1 cellular context compared by ENCODE assay signal in the genomic region with DNA sequence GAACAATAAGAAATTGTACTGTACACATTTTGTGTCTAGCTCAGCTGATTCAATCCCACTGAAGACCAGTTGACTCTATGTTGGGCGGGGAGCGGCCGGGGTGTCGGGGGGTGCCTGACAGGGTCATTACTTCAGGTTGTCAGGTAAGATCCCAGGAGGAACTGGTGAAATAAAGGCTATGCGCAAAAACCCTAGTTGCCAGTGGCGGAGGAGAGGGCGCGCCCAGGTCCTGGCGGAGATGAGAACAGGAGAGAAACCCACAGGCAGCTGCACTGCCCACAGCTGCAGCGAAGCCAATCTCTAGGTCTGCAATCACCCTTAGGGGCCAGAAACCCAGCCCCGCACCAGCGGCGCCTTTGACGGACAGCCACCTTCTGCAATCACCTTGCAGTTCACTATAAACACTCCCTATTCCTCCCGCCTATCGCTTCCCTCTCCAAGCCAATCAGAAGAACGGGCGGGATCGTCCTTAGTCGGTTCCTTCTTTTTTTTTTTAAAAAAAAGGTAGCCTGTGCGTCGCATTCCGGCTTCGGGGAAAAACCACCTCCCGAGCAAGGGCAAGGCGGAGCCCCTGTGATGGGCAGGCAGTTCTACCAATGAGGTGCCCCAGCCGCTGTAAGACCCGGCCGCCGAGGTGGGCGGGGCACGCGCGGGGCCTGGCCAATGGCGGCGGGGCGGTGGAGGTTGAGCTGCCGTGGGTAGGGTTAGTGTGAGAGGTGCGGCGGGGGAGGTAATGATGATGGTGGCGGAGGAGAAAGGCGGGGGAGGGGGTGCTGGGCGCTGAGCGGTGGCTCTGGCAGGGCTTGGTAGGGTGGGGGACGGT.
TF ChIP-seq lines count a peak whose summit lies in the region.

A gene (plus strand): TSS at position 707 of the 823 bp plus-strand sequence. CDS start 1,479 bp downstream, outside the sequence.

TF ChIP-seq in HepG2, 621 proteins besides CTCF, POLR2A, EP300 and RAD21 (continued from another document and continues in another):
- TF ChIP-seq TAF1 (CRISPR knock-in tag; IDR thresholded peaks at IDR 0.05) (peak; percentile 71), MXD4 (CRISPR knock-in tag; IDR thresholded peaks at IDR 0.05) (no peak), HDAC2 (CRISPR knock-in tag; IDR thresholded peaks at IDR 0.05) (peak; percentile 54), PHF20 (CRISPR knock-in tag; IDR thresholded peaks at IDR 0.05) (peak; percentile 62), ZKSCAN5 (CRISPR knock-in tag; IDR thresholded peaks at IDR 0.05) (peak; percentile 95), FOSL1 (CRISPR knock-in tag; IDR thresholded peaks at IDR 0.05; ENCODE audit: borderline replicate concordance) (no peak), NCOR1 (IDR thresholded peaks at IDR 0.05; ENCODE audit: borderline replicate concordance, low read length) (peak; percentile 70; the same call in 1 of the 2 replicates), FOXP1 (IDR thresholded peaks at IDR 0.05) (peak; percentile 66; the same call in 1 of the 2 replicates), FOXP1 (CRISPR knock-in tag; IDR thresholded peaks at IDR 0.05) (peak; percentile 30; the same call in 1 of the 2 replicates), MAFK (conservative IDR thresholded peaks at IDR 0.05 in 1 of 2, IDR thresholded peaks at IDR 0.05 in 1 of 2; ENCODE audit: low read length in 2 of 2) (peak; percentile 43 to 61; a peak in 2 of 4 replicates), FOXO1 (CRISPR knock-in tag; IDR thresholded peaks at IDR 0.05) (no peak), ZNF331 (CRISPR knock-in tag; IDR thresholded peaks at IDR 0.05) (peak; percentile 48; the same call in 1 of the 2 replicates), SAP130 (CRISPR knock-in tag; IDR thresholded peaks at IDR 0.05; ENCODE audit: low read depth) (peak; percentile 41), SATB2 (CRISPR knock-in tag; IDR thresholded peaks at IDR 0.05) (no peak; the same call in 1 of the 2 replicates), ZNF629 (CRISPR knock-in tag; conservative IDR thresholded peaks at IDR 0.05) (peak; percentile 12; the same call in 1 of the 2 replicates), ZNF382 (CRISPR knock-in tag; IDR thresholded peaks at IDR 0.05; ENCODE audit: borderline replicate concordance) (no peak), PHF5A (CRISPR knock-in tag; IDR thresholded peaks at IDR 0.05; ENCODE audit: low read depth, unreplicated experiment) (peak; percentile 64), FOXK2 (IDR thresholded peaks at IDR 0.05) (peak; percentile 95), NPAS2 (CRISPR knock-in tag; IDR thresholded peaks at IDR 0.05; ENCODE audit: borderline replicate concordance) (no peak), ZNF431 (CRISPR knock-in tag; IDR thresholded peaks at IDR 0.05; ENCODE audit: borderline replicate concordance, low read depth) (no peak), TOPORS (CRISPR knock-in tag; IDR thresholded peaks at IDR 0.05) (peak; percentile 50; the same call in 1 of the 2 replicates), PRMT3 (CRISPR knock-in tag; IDR thresholded peaks at IDR 0.05; ENCODE audit: borderline replicate concordance, low read depth) (no peak), ZNF839 (CRISPR knock-in tag; IDR thresholded peaks at IDR 0.05; ENCODE audit: borderline replicate concordance) (no peak), NR3C1 (CRISPR knock-in tag; IDR thresholded peaks at IDR 0.05) (no peak), ZFP41 (CRISPR knock-in tag; IDR thresholded peaks at IDR 0.05; ENCODE audit: borderline replicate concordance) (no peak), NCOA1 (CRISPR knock-in tag; IDR thresholded peaks at IDR 0.05) (no peak), ZIK1 (CRISPR knock-in tag; IDR thresholded peaks at IDR 0.05; ENCODE audit: borderline replicate concordance, low read depth) (0 out of 2 replicates have a peak, but pooled peaks have one; percentile 23), LCORL (IDR thresholded peaks at IDR 0.05) (no peak), LCORL (CRISPR knock-in tag; IDR thresholded peaks at IDR 0.05) (no peak; the same call in 1 of the 2 replicates), NFKB2 (CRISPR knock-in tag; IDR thresholded peaks at IDR 0.05; ENCODE audit: borderline replicate concordance) (no peak; the same call in 1 of the 2 replicates), SOX5 (CRISPR knock-in tag; IDR thresholded peaks at IDR 0.05; ENCODE audit: borderline replicate concordance) (no peak), FIP1L1 (IDR thresholded peaks at IDR 0.05; ENCODE audit: borderline replicate concordance, insufficient read depth, low read depth, low read length) (no peak)
- TF ChIP-seq, protein P1, sequence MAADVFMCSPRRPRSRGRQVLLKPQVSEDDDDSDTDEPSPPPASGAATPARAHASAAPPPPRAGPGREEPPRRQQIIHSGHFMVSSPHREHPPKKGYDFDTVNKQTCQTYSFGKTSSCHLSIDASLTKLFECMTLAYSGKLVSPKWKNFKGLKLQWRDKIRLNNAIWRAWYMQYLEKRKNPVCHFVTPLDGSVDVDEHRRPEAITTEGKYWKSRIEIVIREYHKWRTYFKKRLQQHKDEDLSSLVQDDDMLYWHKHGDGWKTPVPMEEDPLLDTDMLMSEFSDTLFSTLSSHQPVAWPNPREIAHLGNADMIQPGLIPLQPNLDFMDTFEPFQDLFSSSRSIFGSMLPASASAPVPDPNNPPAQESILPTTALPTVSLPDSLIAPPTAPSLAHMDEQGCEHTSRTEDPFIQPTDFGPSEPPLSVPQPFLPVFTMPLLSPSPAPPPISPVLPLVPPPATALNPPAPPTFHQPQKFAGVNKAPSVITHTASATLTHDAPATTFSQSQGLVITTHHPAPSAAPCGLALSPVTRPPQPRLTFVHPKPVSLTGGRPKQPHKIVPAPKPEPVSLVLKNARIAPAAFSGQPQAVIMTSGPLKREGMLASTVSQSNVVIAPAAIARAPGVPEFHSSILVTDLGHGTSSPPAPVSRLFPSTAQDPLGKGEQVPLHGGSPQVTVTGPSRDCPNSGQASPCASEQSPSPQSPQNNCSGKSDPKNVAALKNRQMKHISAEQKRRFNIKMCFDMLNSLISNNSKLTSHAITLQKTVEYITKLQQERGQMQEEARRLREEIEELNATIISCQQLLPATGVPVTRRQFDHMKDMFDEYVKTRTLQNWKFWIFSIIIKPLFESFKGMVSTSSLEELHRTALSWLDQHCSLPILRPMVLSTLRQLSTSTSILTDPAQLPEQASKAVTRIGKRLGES (CRISPR knock-in tag; IDR thresholded peaks at IDR 0.05; ENCODE audit: borderline replicate concordance), result no peak
- TF ChIP-seq, protein P2, sequence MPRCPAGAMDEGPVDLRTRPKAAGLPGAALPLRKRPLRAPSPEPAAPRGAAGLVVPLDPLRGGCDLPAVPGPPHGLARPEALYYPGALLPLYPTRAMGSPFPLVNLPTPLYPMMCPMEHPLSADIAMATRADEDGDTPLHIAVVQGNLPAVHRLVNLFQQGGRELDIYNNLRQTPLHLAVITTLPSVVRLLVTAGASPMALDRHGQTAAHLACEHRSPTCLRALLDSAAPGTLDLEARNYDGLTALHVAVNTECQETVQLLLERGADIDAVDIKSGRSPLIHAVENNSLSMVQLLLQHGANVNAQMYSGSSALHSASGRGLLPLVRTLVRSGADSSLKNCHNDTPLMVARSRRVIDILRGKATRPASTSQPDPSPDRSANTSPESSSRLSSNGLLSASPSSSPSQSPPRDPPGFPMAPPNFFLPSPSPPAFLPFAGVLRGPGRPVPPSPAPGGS (CRISPR knock-in tag; IDR thresholded peaks at IDR 0.05), result peak; percentile 78; the same call in 1 of the 2 replicates
- TF ChIP-seq, protein P3, sequence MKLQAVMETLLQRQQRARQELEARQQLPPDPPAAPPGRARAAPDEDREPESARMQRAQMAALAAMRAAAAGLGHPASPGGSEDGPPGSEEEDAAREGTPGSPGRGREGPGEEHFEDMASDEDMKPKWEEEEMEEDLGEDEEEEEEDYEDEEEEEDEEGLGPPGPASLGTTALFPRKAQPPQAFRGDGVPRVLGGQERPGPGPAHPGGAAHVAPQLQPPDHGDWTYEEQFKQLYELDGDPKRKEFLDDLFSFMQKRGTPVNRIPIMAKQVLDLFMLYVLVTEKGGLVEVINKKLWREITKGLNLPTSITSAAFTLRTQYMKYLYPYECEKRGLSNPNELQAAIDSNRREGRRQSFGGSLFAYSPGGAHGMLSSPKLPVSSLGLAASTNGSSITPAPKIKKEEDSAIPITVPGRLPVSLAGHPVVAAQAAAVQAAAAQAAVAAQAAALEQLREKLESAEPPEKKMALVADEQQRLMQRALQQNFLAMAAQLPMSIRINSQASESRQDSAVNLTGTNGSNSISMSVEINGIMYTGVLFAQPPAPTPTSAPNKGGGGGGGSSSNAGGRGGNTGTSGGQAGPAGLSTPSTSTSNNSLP (IDR thresholded peaks at IDR 0.05; ENCODE audit: low read depth, low read length), result peak; percentile 55
- TF ChIP-seq, protein P4, sequence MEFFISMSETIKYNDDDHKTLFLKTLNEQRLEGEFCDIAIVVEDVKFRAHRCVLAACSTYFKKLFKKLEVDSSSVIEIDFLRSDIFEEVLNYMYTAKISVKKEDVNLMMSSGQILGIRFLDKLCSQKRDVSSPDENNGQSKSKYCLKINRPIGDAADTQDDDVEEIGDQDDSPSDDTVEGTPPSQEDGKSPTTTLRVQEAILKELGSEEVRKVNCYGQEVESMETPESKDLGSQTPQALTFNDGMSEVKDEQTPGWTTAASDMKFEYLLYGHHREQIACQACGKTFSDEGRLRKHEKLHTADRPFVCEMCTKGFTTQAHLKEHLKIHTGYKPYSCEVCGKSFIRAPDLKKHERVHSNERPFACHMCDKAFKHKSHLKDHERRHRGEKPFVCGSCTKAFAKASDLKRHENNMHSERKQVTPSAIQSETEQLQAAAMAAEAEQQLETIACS (CRISPR knock-in tag; IDR thresholded peaks at IDR 0.05), result no peak
- TF ChIP-seq, protein P5, sequence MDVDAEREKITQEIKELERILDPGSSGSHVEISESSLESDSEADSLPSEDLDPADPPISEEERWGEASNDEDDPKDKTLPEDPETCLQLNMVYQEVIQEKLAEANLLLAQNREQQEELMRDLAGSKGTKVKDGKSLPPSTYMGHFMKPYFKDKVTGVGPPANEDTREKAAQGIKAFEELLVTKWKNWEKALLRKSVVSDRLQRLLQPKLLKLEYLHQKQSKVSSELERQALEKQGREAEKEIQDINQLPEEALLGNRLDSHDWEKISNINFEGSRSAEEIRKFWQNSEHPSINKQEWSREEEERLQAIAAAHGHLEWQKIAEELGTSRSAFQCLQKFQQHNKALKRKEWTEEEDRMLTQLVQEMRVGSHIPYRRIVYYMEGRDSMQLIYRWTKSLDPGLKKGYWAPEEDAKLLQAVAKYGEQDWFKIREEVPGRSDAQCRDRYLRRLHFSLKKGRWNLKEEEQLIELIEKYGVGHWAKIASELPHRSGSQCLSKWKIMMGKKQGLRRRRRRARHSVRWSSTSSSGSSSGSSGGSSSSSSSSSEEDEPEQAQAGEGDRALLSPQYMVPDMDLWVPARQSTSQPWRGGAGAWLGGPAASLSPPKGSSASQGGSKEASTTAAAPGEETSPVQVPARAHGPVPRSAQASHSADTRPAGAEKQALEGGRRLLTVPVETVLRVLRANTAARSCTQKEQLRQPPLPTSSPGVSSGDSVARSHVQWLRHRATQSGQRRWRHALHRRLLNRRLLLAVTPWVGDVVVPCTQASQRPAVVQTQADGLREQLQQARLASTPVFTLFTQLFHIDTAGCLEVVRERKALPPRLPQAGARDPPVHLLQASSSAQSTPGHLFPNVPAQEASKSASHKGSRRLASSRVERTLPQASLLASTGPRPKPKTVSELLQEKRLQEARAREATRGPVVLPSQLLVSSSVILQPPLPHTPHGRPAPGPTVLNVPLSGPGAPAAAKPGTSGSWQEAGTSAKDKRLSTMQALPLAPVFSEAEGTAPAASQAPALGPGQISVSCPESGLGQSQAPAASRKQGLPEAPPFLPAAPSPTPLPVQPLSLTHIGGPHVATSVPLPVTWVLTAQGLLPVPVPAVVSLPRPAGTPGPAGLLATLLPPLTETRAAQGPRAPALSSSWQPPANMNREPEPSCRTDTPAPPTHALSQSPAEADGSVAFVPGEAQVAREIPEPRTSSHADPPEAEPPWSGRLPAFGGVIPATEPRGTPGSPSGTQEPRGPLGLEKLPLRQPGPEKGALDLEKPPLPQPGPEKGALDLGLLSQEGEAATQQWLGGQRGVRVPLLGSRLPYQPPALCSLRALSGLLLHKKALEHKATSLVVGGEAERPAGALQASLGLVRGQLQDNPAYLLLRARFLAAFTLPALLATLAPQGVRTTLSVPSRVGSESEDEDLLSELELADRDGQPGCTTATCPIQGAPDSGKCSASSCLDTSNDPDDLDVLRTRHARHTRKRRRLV (CRISPR knock-in tag; IDR thresholded peaks at IDR 0.05), result no peak
- TF ChIP-seq, protein P6, sequence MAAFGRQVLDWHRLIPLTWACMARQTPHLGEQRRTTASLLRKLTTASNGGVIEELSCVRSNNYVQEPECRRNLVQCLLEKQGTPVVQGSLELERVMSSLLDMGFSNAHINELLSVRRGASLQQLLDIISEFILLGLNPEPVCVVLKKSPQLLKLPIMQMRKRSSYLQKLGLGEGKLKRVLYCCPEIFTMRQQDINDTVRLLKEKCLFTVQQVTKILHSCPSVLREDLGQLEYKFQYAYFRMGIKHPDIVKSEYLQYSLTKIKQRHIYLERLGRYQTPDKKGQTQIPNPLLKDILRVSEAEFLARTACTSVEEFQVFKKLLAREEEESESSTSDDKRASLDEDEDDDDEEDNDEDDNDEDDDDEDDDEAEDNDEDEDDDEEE (CRISPR knock-in tag; IDR thresholded peaks at IDR 0.05), result no peak
- TF ChIP-seq, protein P7, sequence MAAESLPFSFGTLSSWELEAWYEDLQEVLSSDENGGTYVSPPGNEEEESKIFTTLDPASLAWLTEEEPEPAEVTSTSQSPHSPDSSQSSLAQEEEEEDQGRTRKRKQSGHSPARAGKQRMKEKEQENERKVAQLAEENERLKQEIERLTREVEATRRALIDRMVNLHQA (CRISPR knock-in tag; IDR thresholded peaks at IDR 0.05), result no peak
- TF ChIP-seq, protein P8, sequence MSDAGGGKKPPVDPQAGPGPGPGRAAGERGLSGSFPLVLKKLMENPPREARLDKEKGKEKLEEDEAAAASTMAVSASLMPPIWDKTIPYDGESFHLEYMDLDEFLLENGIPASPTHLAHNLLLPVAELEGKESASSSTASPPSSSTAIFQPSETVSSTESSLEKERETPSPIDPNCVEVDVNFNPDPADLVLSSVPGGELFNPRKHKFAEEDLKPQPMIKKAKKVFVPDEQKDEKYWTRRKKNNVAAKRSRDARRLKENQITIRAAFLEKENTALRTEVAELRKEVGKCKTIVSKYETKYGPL (CRISPR knock-in tag; IDR thresholded peaks at IDR 0.05), result no peak
- TF ChIP-seq, protein P9, sequence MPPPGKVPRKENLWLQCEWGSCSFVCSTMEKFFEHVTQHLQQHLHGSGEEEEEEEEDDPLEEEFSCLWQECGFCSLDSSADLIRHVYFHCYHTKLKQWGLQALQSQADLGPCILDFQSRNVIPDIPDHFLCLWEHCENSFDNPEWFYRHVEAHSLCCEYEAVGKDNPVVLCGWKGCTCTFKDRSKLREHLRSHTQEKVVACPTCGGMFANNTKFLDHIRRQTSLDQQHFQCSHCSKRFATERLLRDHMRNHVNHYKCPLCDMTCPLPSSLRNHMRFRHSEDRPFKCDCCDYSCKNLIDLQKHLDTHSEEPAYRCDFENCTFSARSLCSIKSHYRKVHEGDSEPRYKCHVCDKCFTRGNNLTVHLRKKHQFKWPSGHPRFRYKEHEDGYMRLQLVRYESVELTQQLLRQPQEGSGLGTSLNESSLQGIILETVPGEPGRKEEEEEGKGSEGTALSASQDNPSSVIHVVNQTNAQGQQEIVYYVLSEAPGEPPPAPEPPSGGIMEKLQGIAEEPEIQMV (CRISPR knock-in tag; IDR thresholded peaks at IDR 0.05; ENCODE audit: low read depth), result no peak
